In genomic region chr4:101020956-101021355, GRCh38 we compare ENCODE assay signal across 1 cellular context.
TF ChIP-seq lines count a peak whose summit lies in the region.

No MANE protein-coding gene starts in this region.

TF ChIP-seq in HCT116, 20 proteins besides CTCF, POLR2A, EP300 and RAD21 (continued from another document):
- TF ChIP-seq ZBTB33 (IDR thresholded peaks at IDR 0.05; ENCODE audit: extremely low read depth, insufficient replicate concordance, low read length) (no peak), EZH2 (IDR thresholded peaks at IDR 0.05) (no peak), MAX (IDR thresholded peaks at IDR 0.05) (peak; percentile 82), SIN3A (IDR thresholded peaks at IDR 0.05; ENCODE audit: low read depth) (peak; percentile 75; the same call in 1 of the 2 replicates), SRF (IDR thresholded peaks at IDR 0.05; ENCODE audit: low read depth) (peak; percentile 53; the same call in 1 of the 2 replicates)
